In the genomic region with DNA sequence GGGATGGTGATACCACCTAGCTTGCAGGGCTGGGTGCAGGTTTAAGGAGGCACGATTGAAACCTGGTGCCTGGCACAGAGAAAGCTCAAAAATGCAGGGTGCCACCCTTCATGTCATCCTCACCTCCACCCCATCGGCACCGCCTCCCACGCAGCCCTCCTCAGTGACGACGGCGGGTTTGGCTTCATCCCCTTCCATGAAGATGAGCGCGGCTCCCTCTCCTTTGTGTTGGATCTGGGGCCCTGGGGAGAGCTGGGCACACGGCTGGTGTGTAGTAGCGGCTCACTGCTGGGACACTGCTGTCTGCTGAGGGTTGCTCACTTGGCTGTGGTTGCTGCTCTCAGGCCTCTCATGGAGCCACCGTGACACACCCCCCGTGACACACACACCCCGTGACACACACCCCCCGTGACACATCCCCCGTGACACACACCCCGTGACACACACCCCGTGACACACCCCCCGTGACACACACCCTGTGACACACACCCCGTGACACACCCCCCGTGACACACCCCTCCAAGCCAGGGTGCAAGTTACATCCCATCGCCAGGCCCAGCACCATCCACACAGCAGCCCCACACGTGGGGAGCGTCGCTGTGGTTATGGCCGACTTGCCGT, we compare ENCODE assay signal across 22 cellular contexts. TPM values are rescaled to one million over a fixed set of nuclear protein-coding genes. Genes with fewer than 3 reads are reported as not detected.
DNase-seq lines count a peak whose midpoint lies in the region; ATAC-seq, FAIRE-seq and TF ChIP-seq lines count a peak whose summit lies in the region.
"Had no signal": no experiment of that assay in that cellular context is flagged by ENCODE, and none has a peak within 500 bp of the region (broad histone marks: within the 10 kb centered on the region; RNA-seq: fewer than 3 reads in every experiment).

No MANE protein-coding gene starts in this region.

- H3K27me3 Mint-ChIP-seq in endothelial cell (ENCODE audit: unreplicated experiment) = peaks cover 21% of the 10 kb centered on the region
- H3K27me3 Mint-ChIP-seq: CD8-positive, alpha-beta memory T cell had no signal

- ATAC-seq in Right ventricle myocardium superior (ENCODE audit: poor library complexity) = no peak
- no peak for ATAC-seq in GM18517 (IDR thresholded peaks at IDR 0.05; ENCODE audit: unreplicated experiment)

- no peaks in the 10 kb centered on the region for H3K4me1 Mint-ChIP-seq in endothelial cell (ENCODE audit: unreplicated experiment)
- H3K4me1 Mint-ChIP-seq: CD8-positive, alpha-beta memory T cell had no signal

- no peak overlapping the region for H3K27ac ChIP-seq in right atrium auricular region
- no peak overlapping the region for H3K27ac ChIP-seq in kidney (ENCODE audit: low read depth in 2 of 2, low read length in 2 of 2)
- no peak overlapping the region for H3K27ac ChIP-seq in spleen
- H3K27ac ChIP-seq: C4-2B had no signal

- H3K9ac ChIP-seq in kidney (ENCODE audit: low read length in 2 of 2) = no peak overlapping the region

- intact Hi-C loops in Right ventricle myocardium superior (cut with DNase I) = no loop called here
- intact Hi-C loops in kidney (cut with DNase I) = no loop called here
- intact Hi-C loops in spleen (cut with DNase I; ENCODE audit: low total_unique reads) = no loop called here

- TF ChIP-seq POLR2A in spleen (IDR thresholded peaks at IDR 0.05) = no peak

- no peak overlapping the region for H3K27ac Mint-ChIP-seq in endothelial cell (ENCODE audit: unreplicated experiment)

- H3K36me3 Mint-ChIP-seq in endothelial cell (ENCODE audit: low read depth, unreplicated experiment) = peaks cover 16% of the 10 kb centered on the region
- H3K36me3 Mint-ChIP-seq: CD8-positive, alpha-beta memory T cell had no signal

- 85 to 95% (median 89%) methylated on average over 14 to 27 of the region's 27 CpGs for WGBS in spleen, 5 donors

- H3K4me3 ChIP-seq in right atrium auricular region = no peak overlapping the region
- no peak overlapping the region for H3K4me3 ChIP-seq in kidney (ENCODE audit: low read length in 2 of 2)
- no peak overlapping the region for H3K4me3 ChIP-seq in spleen

- DNase-seq in Right ventricle myocardium superior = peak; percentile 28
- DNase-seq in right atrium auricular region (ENCODE audit: low spot score) = no peak
- no peak for DNase-seq in endothelial cell (ENCODE audit: low spot score)
- DNase-seq in kidney = peak; percentile 51
- peak; percentile 60 for DNase-seq in spleen
- DNase-seq in NK-92 (lab: John Stamatoyannopoulos, UW; ENCODE audit: unreplicated experiment) = no peak
- no peak for DNase-seq in NCI-H2171 treated with DMSO at 0.1 percent for 48 hours (lab: John Stamatoyannopoulos, UW)
- DNase-seq: GDM1, Kasumi-1, NCI-H1694, NCI-H2081 treated with DMSO at 0.1 percent for 48 hours, NCI-H446, NCI-H526, SHP77 had no signal

- peak overlapping the region; percentile 24 for H3K4me3 Mint-ChIP-seq in endothelial cell (ENCODE audit: unreplicated experiment)
- H3K4me3 Mint-ChIP-seq: CD8-positive, alpha-beta memory T cell had no signal

- FAIRE-seq in kidney (lab: Jason Lieb, UNC) = no peak
- FAIRE-seq: A204.1, GM18507, H54 had no signal

- TF ChIP-seq CTCF in right atrium auricular region (IDR thresholded peaks at IDR 0.05) (no peak), endothelial cell (IDR thresholded peaks at IDR 0.05; ENCODE audit: unreplicated experiment) (no peak), kidney (IDR thresholded peaks at IDR 0.05; ENCODE audit: borderline replicate concordance, extremely low read depth, insufficient read depth) (no peak), spleen (IDR thresholded peaks at IDR 0.05 in 8 of 11, conservative IDR thresholded peaks at IDR 0.05 in 3 of 11) (no peak)

- H3K9me3 ChIP-seq in right atrium auricular region (no peaks in the 10 kb centered on the region), kidney (ENCODE audit: control insufficient read depth in 1 of 2, low read length in 2 of 2) (no peaks in the 10 kb centered on the region), spleen (no peaks in the 10 kb centered on the region)

- H3K9me3 Mint-ChIP-seq in endothelial cell (ENCODE audit: unreplicated experiment) = peaks cover 40% of the 10 kb centered on the region

- H3K4me1 ChIP-seq in right atrium auricular region (no peaks in the 10 kb centered on the region), kidney (ENCODE audit: control insufficient read depth in 1 of 2, insufficient read depth in 1 of 2, low read depth in 1 of 2, low read length in 2 of 2) (no peaks in the 10 kb centered on the region), spleen (no peaks in the 10 kb centered on the region)

- H3K36me3 ChIP-seq in right atrium auricular region = no peaks in the 10 kb centered on the region
- H3K36me3 ChIP-seq in kidney (ENCODE audit: control insufficient read depth in 1 of 2, insufficient read depth in 2 of 2, low read length in 2 of 2) = no peaks in the 10 kb centered on the region
- H3K36me3 ChIP-seq in spleen = no peaks in the 10 kb centered on the region

- H3K27me3 ChIP-seq in right atrium auricular region = no peaks in the 10 kb centered on the region
- H3K27me3 ChIP-seq in spleen (replicated peaks in 1 of 7) = peaks cover 0 to 31% (median 0%) of the 10 kb centered on the region in 7 donors

RNA-seq across cellular contexts. Expression of a gene that starts 42.9 kb away (rescaled TPM):
- total RNA-seq in Right ventricle myocardium superior (not detected), right atrium auricular region (under 1 TPM; 0.19 to 0.28 TPM), endothelial cell (ENCODE audit: unreplicated experiment) (not detected), kidney (0.57 TPM), spleen (under 1 TPM in 3 of 7 donors, not detected in 4; 0.11 to 0.20 (median 0.18) TPM)
- polyA plus RNA-seq in kidney (ENCODE audit: insufficient read depth, low read depth, low replicate concordance) (0.11 TPM), spleen (under 1 TPM in 2 of 3 donors, not detected in 1; 0.02 to 0.06 TPM)
- total RNA-seq: CD8-positive, alpha-beta memory T cell; MCF 10A; RPMI7951 had no signal
- polyA plus RNA-seq: CD8-positive, alpha-beta memory T cell had no signal

Comparison
In these comparisons a context has a peak if more than half of its experiments do, and no peak if none do; other contexts are left out.
1. DNase-seq: peak in Right ventricle myocardium superior (single experiment), kidney (single experiment) and spleen (single experiment); none in right atrium auricular region (single experiment), endothelial cell (single experiment), NK-92 (single experiment) and NCI-H2171 treated with DMSO at 0.1 percent for 48 hours (single experiment).